Comparison of ENCODE assay signal across 26 cellular contexts in genomic region chr10:120516426-120516825, GRCh38. TPM values are rescaled to one million over a fixed set of nuclear protein-coding genes. Genes with fewer than 3 reads are reported as not detected.
"Had no signal": no experiment of that assay in that cellular context is flagged by ENCODE, and none has a peak within 500 bp of the region (broad histone marks: within the 10 kb centered on the region; RNA-seq: fewer than 3 reads in every experiment).

No MANE protein-coding gene starts in this region.

- H3K9me3 ChIP-seq: adrenal gland, ascending aorta, gastroesophageal sphincter had no signal

- H3K27me3 ChIP-seq: adrenal gland, ascending aorta had no signal

- H3K27ac ChIP-seq: adrenal gland, ascending aorta, coronary artery, foreskin keratinocyte, gastroesophageal sphincter, WERI-Rb-1 had no signal

- H3K36me3 ChIP-seq: adrenal gland, ascending aorta, gastroesophageal sphincter, WERI-Rb-1 had no signal

- H3K4me1 ChIP-seq: adrenal gland, ascending aorta, gastroesophageal sphincter had no signal

- DNase-seq: activated B cell treated with CpG ODN at 0.5 μM for 24 hours; activated CD4-positive, alpha-beta T cell treated with anti-CD3 and anti-CD28 coated beads for 48 hours; activated CD4-positive, alpha-beta T cell treated with anti-CD3 and anti-CD28 coated beads, Interleukin-2, amount 50 U/mL, for 1 hour; activated CD4-positive, alpha-beta T cell treated with anti-CD3 and anti-CD28 coated beads, Interleukin-2, amount 50 U/mL, for 48 hours; activated CD8-positive, alpha-beta memory T cell treated with anti-CD3 and anti-CD28 coated beads for 24 hours; activated CD8-positive, alpha-beta T cell treated with anti-CD3 and anti-CD28 coated beads for 36 hours; activated effector memory CD4-positive, alpha-beta T cell treated with Interleukin-2 at 50 U/mL for 16 hours; activated gamma-delta T cell treated with Interleukin-2 at 50 U/mL for 16 hours; activated naive CD4-positive, alpha-beta T cell treated with anti-CD3 and anti-CD28 coated beads, Interleukin-2, amount 50 U/mL, for 16 hours; activated naive CD4-positive, alpha-beta T cell treated with Interleukin-2 at 50 U/mL for 16 hours; activated naive CD8-positive, alpha-beta T cell treated with anti-CD3 and anti-CD28 coated beads, Interleukin-2, amount 50 U/mL, for 24 hours; activated T-cell treated with anti-CD3 and anti-CD28 coated beads, Interleukin-2, amount 50 U/mL, for 4 hours; adrenal gland; dorsolateral prefrontal cortex; effector memory CD4-positive, alpha-beta T cell; endodermal cell; foreskin keratinocyte; T-helper 1 cell; T-helper 17 cell; T1000; WERI-Rb-1 had no signal

- H3K4me3 ChIP-seq: adrenal gland, ascending aorta, coronary artery, dorsolateral prefrontal cortex, gastroesophageal sphincter had no signal

RNA-seq across cellular contexts. Expression of gene PLPP4, which starts 59.4 kb away (rescaled TPM):
- total RNA-seq: activated B cell treated with CpG ODN at 0.5 μM for 24 hours; activated CD8-positive, alpha-beta T cell treated with anti-CD3 and anti-CD28 coated beads for 36 hours; activated T-cell treated with anti-CD3 and anti-CD28 coated beads, Interleukin-2, amount 50 U/mL, for 4 hours; activated T-helper 17 cell treated with anti-CD3 and anti-CD28 coated beads, Interleukin-2, amount 50 U/mL, for 72 hours; adrenal gland; ascending aorta; esophagus mucosa; T-helper 17 cell had no signal
